In the genomic region with DNA sequence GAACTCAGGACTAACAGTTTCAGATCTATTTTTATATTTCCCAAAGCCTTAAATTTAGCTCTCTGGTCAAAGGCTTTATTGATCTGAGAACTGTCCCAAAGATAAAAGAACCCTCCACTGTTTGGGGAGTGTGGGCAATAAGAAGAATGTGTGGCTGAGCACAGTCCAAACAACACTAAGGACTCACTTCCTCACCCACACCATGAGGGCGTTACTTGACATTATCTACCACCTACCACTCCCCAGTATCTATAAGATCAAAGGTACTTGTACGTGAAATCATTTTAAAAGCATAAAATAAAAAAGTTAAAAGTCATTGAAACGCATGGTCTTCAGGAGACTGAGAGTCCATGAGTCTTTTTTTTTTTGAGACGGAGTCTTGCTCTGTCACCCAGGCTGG, we compare ENCODE assay signal across 28 cellular contexts. TPM values are rescaled to one million over a fixed set of nuclear protein-coding genes. Genes with fewer than 3 reads are reported as not detected.
DNase-seq lines count a peak whose midpoint lies in the region; ATAC-seq, FAIRE-seq and TF ChIP-seq lines count a peak whose summit lies in the region.
"Had no signal": no experiment of that assay in that cellular context is flagged by ENCODE, and none has a peak within 500 bp of the region (broad histone marks: within the 10 kb centered on the region; RNA-seq: fewer than 3 reads in every experiment).

No MANE protein-coding gene starts in this region.

- TF ChIP-seq CTCF in GM12878 (IDR thresholded peaks at IDR 0.05 in 2 of 3, conservative IDR thresholded peaks at IDR 0.05 in 1 of 3; ENCODE audit: control insufficient read depth in 2 of 3, extremely low read depth in 1 of 3, insufficient read depth in 1 of 3, low read depth in 3 of 3, low read length in 3 of 3): no peak
- no peak for TF ChIP-seq CTCF in smooth muscle cell (IDR thresholded peaks at IDR 0.05; ENCODE audit: borderline replicate concordance, insufficient read depth, poor library complexity, severe bottlenecking)

- H2AFZ ChIP-seq in GM12878 (ENCODE audit: control insufficient read depth, low read depth, low read length): no peak overlapping the region
- no peak overlapping the region for H2AFZ ChIP-seq in smooth muscle cell (ENCODE audit: low read depth)
- H2AFZ ChIP-seq: GM23338, hepatocyte had no signal

- peaks cover 0 to 8% of the 10 kb centered on the region in 2 experiments; a peak in 1 of 4 replicates for H3K36me3 ChIP-seq in GM12878 (ENCODE audit: control insufficient read depth in 2 of 2, insufficient read depth in 2 of 2, low read length in 1 of 2)
- H3K36me3 ChIP-seq in smooth muscle cell (ENCODE audit: low read depth): peaks cover 3% of the 10 kb centered on the region

- peaks cover 35% of the 10 kb centered on the region for H3K4me1 Mint-ChIP-seq in activated naive CD4-positive, alpha-beta T cell treated with anti-CD3 and anti-CD28 coated beads, Interleukin-2, amount 10 ng/mL, durations not matched to agents 7 days and 5 days
- peaks cover 33% of the 10 kb centered on the region for H3K4me1 Mint-ChIP-seq in stimulated activated naive CD8-positive, alpha-beta T cell treated with anti-CD3 and anti-CD28 coated beads, Interleukin-15, Interleukin-2, amounts not matched to agents 100 ng/mL and 50 ng/mL, for 24 hours (ENCODE audit: low read depth)

- H3F3A ChIP-seq in smooth muscle cell (ENCODE audit: low read depth): no peaks in the 10 kb centered on the region

- POLR2A ChIA-PET in GM12878 (lab: Charles Lee): no interaction called here

- CTCF ChIA-PET in activated naive CD4-positive, alpha-beta T cell treated with anti-CD3 and anti-CD28 coated beads, Interleukin-2, amount 10 ng/mL, durations not matched to agents 7 days and 5 days (lab: Charles Lee): interaction anchor here (1.0 kb wide), 1 partner anchor 73 kb away, joined by 3 read pairs; no protein-coding TSS in a partner anchor
- CTCF ChIA-PET in GM12878 (lab: Yijun Ruan, JAX): interaction anchor here (1.5 kb wide), 1 partner anchor 9 kb away, joined by 3 read pairs; no protein-coding TSS in a partner anchor

- intact Hi-C loops in GM12878 (cut with micrococcal nuclease; ENCODE audit: unreplicated experiment): no loop called here

- peaks cover 65% of the 10 kb centered on the region for H3K36me3 Mint-ChIP-seq in activated naive CD4-positive, alpha-beta T cell treated with anti-CD3 and anti-CD28 coated beads, Interleukin-2, amount 10 ng/mL, durations not matched to agents 7 days and 5 days
- peaks cover 45% of the 10 kb centered on the region for H3K36me3 Mint-ChIP-seq in stimulated activated naive CD8-positive, alpha-beta T cell treated with anti-CD3 and anti-CD28 coated beads, Interleukin-15, Interleukin-2, amounts not matched to agents 100 ng/mL and 50 ng/mL, for 24 hours (ENCODE audit: low read depth)

- RAD21 ChIA-PET in GM12878 (lab: Charles Lee; ENCODE audit: unreplicated experiment): interaction anchor here (1.2 kb wide), 1 partner anchor 9 kb away, joined by 3 read pairs; no protein-coding TSS in a partner anchor

- H3K9me3 ChIP-seq in GM12878 (replicated peaks; ENCODE audit: control insufficient read depth, insufficient read depth, low read length): no peaks in the 10 kb centered on the region
- H3K9me3 ChIP-seq in smooth muscle cell (replicated peaks; ENCODE audit: low read depth): no peaks in the 10 kb centered on the region
- H3K9me3 ChIP-seq: adrenal gland, Caco-2, gastrocnemius medialis, sigmoid colon, upper lobe of right lung had no signal

- H3K4me3 ChIP-seq in GM12878 (no peak overlapping the region), smooth muscle cell (no peak overlapping the region)
- H3K4me3 ChIP-seq: adrenal gland, gastrocnemius medialis, GM23338, hepatocyte, sigmoid colon, upper lobe of right lung had no signal

- H3K4me3 Mint-ChIP-seq in activated naive CD4-positive, alpha-beta T cell treated with anti-CD3 and anti-CD28 coated beads, Interleukin-2, amount 10 ng/mL, durations not matched to agents 7 days and 5 days: no peak overlapping the region
- no peak overlapping the region for H3K4me3 Mint-ChIP-seq in stimulated activated naive CD8-positive, alpha-beta T cell treated with anti-CD3 and anti-CD28 coated beads, Interleukin-15, Interleukin-2, amounts not matched to agents 100 ng/mL and 50 ng/mL, for 24 hours
- H3K4me3 Mint-ChIP-seq: activated T-helper 17 cell treated with anti-CD3 and anti-CD28 coated beads, Interleukin-2, amount 50 U/mL, for 72 hours; B cell; brain; GM23338 had no signal

- peak overlapping the region; percentile 7 for H3K27ac Mint-ChIP-seq in activated naive CD4-positive, alpha-beta T cell treated with anti-CD3 and anti-CD28 coated beads, Interleukin-2, amount 10 ng/mL, durations not matched to agents 7 days and 5 days
- peak overlapping the region; percentile 76 for H3K27ac Mint-ChIP-seq in stimulated activated naive CD8-positive, alpha-beta T cell treated with anti-CD3 and anti-CD28 coated beads, Interleukin-15, Interleukin-2, amounts not matched to agents 100 ng/mL and 50 ng/mL, for 24 hours
- H3K27ac Mint-ChIP-seq: B cell, GM23338, progenitor cell of endocrine pancreas had no signal

- SMC1A ChIA-PET in GM12878 (lab: Charles Lee; ENCODE audit: uncharacterized antibody, unreplicated experiment): interaction anchor here (0.8 to 2.5 kb wide), 4 partner anchors 8 to 221 kb away, joined by 3 to 5 read pairs (median 4); no protein-coding TSS in a partner anchor

- TF ChIP-seq POLR2A in GM12878 (IDR thresholded peaks at IDR 0.05; ENCODE audit: low read depth, low read length): no peak

- H3K4me1 ChIP-seq in GM12878 (ENCODE audit: control insufficient read depth, insufficient read depth, low read length) (peaks cover 3% of the 10 kb centered on the region; the same call in 1 of the 2 replicates), smooth muscle cell (ENCODE audit: low read depth) (no peaks in the 10 kb centered on the region)
- H3K4me1 ChIP-seq: Caco-2, gastrocnemius medialis, upper lobe of right lung had no signal

- BruUV-seq in GM12878 (replicated peaks; lab: Mats Ljungman, UMichigan): no TSS peak

- H4K20me1 ChIP-seq in GM12878 (ENCODE audit: control insufficient read depth, insufficient read depth): no peaks in the 10 kb centered on the region
- H4K20me1 ChIP-seq in smooth muscle cell (ENCODE audit: low read depth): no peaks in the 10 kb centered on the region

- WGBS in GM12878 (ENCODE audit: insufficient coverage, insufficient replicate concordance, low lambda C conversion rate, missing lambda C conversion rate): 97% methylated on average over 4 of the region's 4 CpGs
- 62% methylated on average over 4 of the region's 4 CpGs for WGBS in smooth muscle cell (ENCODE audit: low lambda C conversion rate)

- in situ Hi-C loops in GM12878 (cut with MboI): no loop called here

- H3K4me2 ChIP-seq in GM12878 (ENCODE audit: control insufficient read depth, insufficient read depth) (no peak overlapping the region), smooth muscle cell (no peak overlapping the region)
- H3K4me2 ChIP-seq: GM23338, hepatocyte had no signal

- no peak for TF ChIP-seq EP300 in GM12878 (IDR thresholded peaks at IDR 0.05; ENCODE audit: borderline replicate concordance in 1 of 2, control insufficient read depth in 1 of 2, low read depth in 2 of 2, low read length in 2 of 2)

- no peak for FAIRE-seq in GM12878 (lab: Jason Lieb, UNC)

- TF ChIP-seq RAD21 in GM12878 (IDR thresholded peaks at IDR 0.05; ENCODE audit: insufficient read depth, low read depth, low read length): no peak

- no peaks in the 10 kb centered on the region for H3K79me2 ChIP-seq in GM12878 (ENCODE audit: control insufficient read depth, insufficient read depth, low read length)
- H3K79me2 ChIP-seq in smooth muscle cell (ENCODE audit: low read depth): no peaks in the 10 kb centered on the region
- H3K79me2 ChIP-seq: hepatocyte had no signal

- H3K27ac ChIP-seq in GM12878 (ENCODE audit: control insufficient read depth, insufficient read depth): no peak overlapping the region
- no peak overlapping the region for H3K27ac ChIP-seq in smooth muscle cell (ENCODE audit: low read depth)
- H3K27ac ChIP-seq: gastrocnemius medialis, hepatocyte, sigmoid colon, upper lobe of right lung had no signal

- H3K27me3 Mint-ChIP-seq in activated naive CD4-positive, alpha-beta T cell treated with anti-CD3 and anti-CD28 coated beads, Interleukin-2, amount 10 ng/mL, durations not matched to agents 7 days and 5 days: no peaks in the 10 kb centered on the region
- H3K27me3 Mint-ChIP-seq in stimulated activated naive CD8-positive, alpha-beta T cell treated with anti-CD3 and anti-CD28 coated beads, Interleukin-15, Interleukin-2, amounts not matched to agents 100 ng/mL and 50 ng/mL, for 24 hours: no peaks in the 10 kb centered on the region
- H3K27me3 Mint-ChIP-seq: activated T-helper 17 cell treated with anti-CD3 and anti-CD28 coated beads, Interleukin-2, amount 50 U/mL, for 72 hours; brain; progenitor cell of endocrine pancreas had no signal

- H3K9me3 Mint-ChIP-seq in activated naive CD4-positive, alpha-beta T cell treated with anti-CD3 and anti-CD28 coated beads, Interleukin-2, amount 10 ng/mL, durations not matched to agents 7 days and 5 days: no peaks in the 10 kb centered on the region
- H3K9me3 Mint-ChIP-seq in stimulated activated naive CD8-positive, alpha-beta T cell treated with anti-CD3 and anti-CD28 coated beads, Interleukin-15, Interleukin-2, amounts not matched to agents 100 ng/mL and 50 ng/mL, for 24 hours: no peaks in the 10 kb centered on the region
- H3K9me3 Mint-ChIP-seq: activated T-helper 17 cell treated with anti-CD3 and anti-CD28 coated beads, Interleukin-2, amount 50 U/mL, for 72 hours; brain; GM23338 had no signal

- no peaks in the 10 kb centered on the region for H3K27me3 ChIP-seq in GM12878 (replicated peaks in 1 of 2; ENCODE audit: control insufficient read depth in 2 of 2, insufficient read depth in 2 of 2, low read length in 1 of 2)
- no peaks in the 10 kb centered on the region for H3K27me3 ChIP-seq in smooth muscle cell (ENCODE audit: low read depth)
- H3K27me3 ChIP-seq: adrenal gland, gastrocnemius medialis, hepatocyte, sigmoid colon, upper lobe of right lung had no signal

- H3K9ac ChIP-seq in GM12878 (ENCODE audit: control insufficient read depth, insufficient read depth, low read length) (no peak overlapping the region), smooth muscle cell (ENCODE audit: low read depth) (no peak overlapping the region)

- DNase-seq in activated naive CD4-positive, alpha-beta T cell treated with anti-CD3 and anti-CD28 coated beads, Interleukin-2, amount 10 ng/mL, durations not matched to agents 7 days and 5 days: no peak
- no peak for DNase-seq in activated naive CD4-positive, alpha-beta T cell treated with Interleukin-2 at 50 U/mL for 16 hours
- DNase-seq in MV-4-11 (lab: John Stamatoyannopoulos, UW): peak; percentile 4
- DNase-seq in GM12878 (ENCODE audit: low read depth, low spot score): no peak
- no peak for DNase-seq in smooth muscle cell (lab: John Stamatoyannopoulos, UW; ENCODE audit: unreplicated experiment)
- DNase-seq in dermis blood vessel endothelial cell: no peak
- DNase-seq: activated CD4-positive, alpha-beta T cell treated with anti-CD3 and anti-CD28 coated beads for 1 hour; adrenal gland; Caco-2; DMS79; effector memory CD4-positive, alpha-beta T cell; gastrocnemius medialis; NCI-H1417 treated with DMSO at 0.1 percent for 48 hours; NCI-H446; NCI-H82; OCI-M1; sigmoid colon; substantia nigra; upper lobe of right lung had no signal

- ATAC-seq in GM12878: peak; percentile 48; the same call in 2 of the 3 replicates
- ATAC-seq in HG03460 (IDR thresholded peaks at IDR 0.05; ENCODE audit: unreplicated experiment): no peak
- ATAC-seq: activated T-helper 17 cell treated with anti-CD3 and anti-CD28 coated beads, Interleukin-2, amount 50 U/mL, for 72 hours; gastrocnemius medialis; GM23338; Right ventricle myocardium inferior; upper lobe of right lung had no signal

RNA-seq across cellular contexts. Expression of a gene that starts 54.6 kb away (rescaled TPM):
- 8.7 and 12.0 TPM in 2 replicates for total RNA-seq in GM12878 (2013; cell fraction: nucleolus; rRNA removed)
- total RNA-seq in GM12878 (2014; rRNA removed) (27.3 and 35.4 TPM in 2 replicates), GM12878 (2014; rRNA removed; fragmentation: Illumina TruSeq; extraction: Trizol) (45.0 and 45.6 TPM in 2 replicates), GM12878 (2021) (32.7 and 36.5 TPM in 2 replicates), smooth muscle cell (40.2 and 43.0 TPM in 2 replicates), dermis blood vessel endothelial cell (42.6 and 44.9 TPM in 2 replicates)
- polyA plus RNA-seq in GM12878 (2011; ENCODE audit: low read depth): 21.9 TPM
- polyA plus RNA-seq in GM12878 (2011; rRNA removed) (41.5 and 75.1 TPM in 2 replicates), GM12878 (2014; fragmentation: Illumina TruSeq; extraction: Trizol) (37.2 and 45.5 TPM in 2 replicates), GM12878 (2014; fragmentation: Nextera tagmentation; extraction: Ambion mirVana) (10 to 100 TPM; 38.5 to 61.2 TPM), GM12878 (2014; rRNA removed) (33.7 and 41.6 TPM in 2 replicates), GM12878 (2016; fragmentation: Nextera tagmentation; extraction: Ambion mirVana) (10 to 100 TPM; 84.0 to 86.0 TPM), smooth muscle cell (62.0 and 67.7 TPM in 2 replicates)
- 14.5 and 15.2 TPM in 2 replicates for polyA plus RNA-seq in GM12878 (2011; cell fraction: cytosol; rRNA removed)
- polyA plus RNA-seq in GM12878 (2011; cell fraction: nucleus; rRNA removed): 12.0 and 13.0 TPM in 2 replicates
- polyA plus RNA-seq in GM12878 (2012): 34.0 and 34.9 TPM in 2 replicates
- 8.4 and 11.3 TPM in 2 replicates for polyA minus RNA-seq in GM12878 (2011; rRNA and poly(A)+ RNA removed)
- 3.1 and 6.0 TPM in 2 replicates for polyA minus RNA-seq in GM12878 (2011; cell fraction: cytosol; rRNA and poly(A)+ RNA removed)
- 3.4 and 4.3 TPM in 2 replicates for polyA minus RNA-seq in GM12878 (2011; cell fraction: nucleus; rRNA and poly(A)+ RNA removed)
